ENCODE assay signal across 15 cellular contexts in the genomic region with DNA sequence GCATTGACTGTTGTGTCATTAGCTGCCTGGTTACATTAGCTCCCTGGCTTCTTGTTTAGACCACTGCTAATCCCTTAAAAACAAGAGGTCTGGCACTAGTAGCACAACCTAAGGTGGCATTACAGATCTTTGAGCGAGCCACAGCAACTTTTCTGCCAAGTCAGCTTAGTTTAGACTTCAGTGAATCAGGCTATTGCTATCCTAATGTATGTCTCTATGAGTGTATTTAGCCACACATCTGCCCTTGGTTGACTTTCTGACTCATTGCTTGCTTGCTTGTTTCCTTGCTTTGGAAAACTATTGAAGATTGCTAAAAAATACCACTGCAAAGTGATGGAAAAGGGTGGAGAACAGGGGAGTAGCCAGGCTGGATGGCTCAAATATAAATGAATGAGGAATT. TPM values are rescaled to one million over a fixed set of nuclear protein-coding genes. Genes with fewer than 3 reads are reported as not detected.
DNase-seq lines count a peak whose midpoint lies in the region; ATAC-seq, FAIRE-seq and TF ChIP-seq lines count a peak whose summit lies in the region.
"Had no signal": no experiment of that assay in that cellular context is flagged by ENCODE, and none has a peak within 500 bp of the region (broad histone marks: within the 10 kb centered on the region; RNA-seq: fewer than 3 reads in every experiment).

No MANE protein-coding gene starts in this region.

- 71% methylated on average over 1 of the region's 1 CpG for WGBS in hepatocyte (ENCODE audit: low lambda C conversion rate, missing lambda C conversion rate)

- no peaks in the 10 kb centered on the region for H3K27me3 ChIP-seq in hepatocyte
- H3K27me3 ChIP-seq: gastrocnemius medialis had no signal

- H3K27ac ChIP-seq in hepatocyte, result peak overlapping the region; percentile 36

- H3K4me1 ChIP-seq in hepatocyte (ENCODE audit: insufficient read depth), result no peaks in the 10 kb centered on the region

- no peak overlapping the region for H2AFZ ChIP-seq in hepatocyte

- peaks cover 22% of the 10 kb centered on the region for H3K79me2 ChIP-seq in hepatocyte

- H4K20me1 ChIP-seq in hepatocyte (ENCODE audit: insufficient read depth, poor library complexity, severe bottlenecking), result no peaks in the 10 kb centered on the region

- no peaks in the 10 kb centered on the region for H3K9me3 ChIP-seq in hepatocyte (ENCODE audit: low read depth)
- H3K9me3 ChIP-seq: gastrocnemius medialis had no signal

- TF ChIP-seq CTCF in AG09319 (IDR thresholded peaks at IDR 0.05; ENCODE audit: low read depth, low read length), result no peak
- TF ChIP-seq CTCF in hepatocyte (IDR thresholded peaks at IDR 0.05; ENCODE audit: poor library complexity), result no peak

- ATAC-seq in HG03175 (IDR thresholded peaks at IDR 0.05; ENCODE audit: unreplicated experiment) (no peak), GM21447 (IDR thresholded peaks at IDR 0.05; ENCODE audit: unreplicated experiment) (no peak), GM19455 (IDR thresholded peaks at IDR 0.05; ENCODE audit: unreplicated experiment) (no peak)
- ATAC-seq: gastrocnemius medialis had no signal

- FAIRE-seq in HTR-8/SVneo (lab: Jason Lieb, UNC), result no peak
- FAIRE-seq: D721Med had no signal

- H3K36me3 ChIP-seq in hepatocyte (replicated peaks; ENCODE audit: insufficient read depth, low read depth), result no peaks in the 10 kb centered on the region

- DNase-seq in AG09319 (ENCODE audit: extremely low read depth, low read depth) (peak; percentile 56), HTR-8/SVneo (ENCODE audit: insufficient read length, low spot score) (peak; percentile 54), amniotic epithelial cell (ENCODE audit: low read depth) (peak; percentile 93), hepatocyte (ENCODE audit: low spot score) (peak; percentile 32), KG1 (lab: John Stamatoyannopoulos, UW) (no peak)
- DNase-seq: activated CD4-positive, alpha-beta T cell treated with anti-CD3 and anti-CD28 coated beads, Interleukin-2, amount 50 U/mL, for 4 hours; anterior cingulate cortex; gastrocnemius medialis; NCI-H187 treated with DMSO at 0.1 percent for 48 hours; Right ventricle myocardium superior had no signal

- no peak overlapping the region for H3K4me3 ChIP-seq in hepatocyte
- H3K4me3 ChIP-seq: gastrocnemius medialis had no signal

- H3K4me2 ChIP-seq in hepatocyte, result no peak overlapping the region

- no peaks in the 10 kb centered on the region for H3K9me2 ChIP-seq in hepatocyte (replicated peaks; ENCODE audit: insufficient read depth)

RNA-seq across cellular contexts. Expression of a gene that starts 50.2 kb away (rescaled TPM):
- 152 and 163 TPM in 2 replicates for total RNA-seq in hepatocyte
- 30.8 and 39.0 TPM in 2 replicates for polyA plus RNA-seq in hepatocyte

RNA-seq across cellular contexts. Expression of a gene that starts 50.7 kb away (rescaled TPM):
- total RNA-seq in hepatocyte, result not detected in 2 replicates
- polyA plus RNA-seq in hepatocyte, result not detected in 2 replicates
- total RNA-seq: gastrocnemius medialis, lung microvascular endothelial cell, Right ventricle myocardium superior had no signal

RNA-seq across cellular contexts. Expression of a gene that starts 51.2 kb away (rescaled TPM):
- 1.8 and 11.8 TPM in 2 replicates for total RNA-seq in hepatocyte
- polyA plus RNA-seq in hepatocyte, result 3.3 and 3.6 TPM in 2 replicates
- total RNA-seq: Right ventricle myocardium superior had no signal

RNA-seq across cellular contexts. Expression of a gene that starts 51.4 kb away (rescaled TPM):
- total RNA-seq in hepatocyte, result 25.9 and 26.6 TPM in 2 replicates
- polyA plus RNA-seq in hepatocyte, result 20.2 and 29.2 TPM in 2 replicates
